Comparison of ENCODE assay signal across 8 cellular contexts in the genomic region with DNA sequence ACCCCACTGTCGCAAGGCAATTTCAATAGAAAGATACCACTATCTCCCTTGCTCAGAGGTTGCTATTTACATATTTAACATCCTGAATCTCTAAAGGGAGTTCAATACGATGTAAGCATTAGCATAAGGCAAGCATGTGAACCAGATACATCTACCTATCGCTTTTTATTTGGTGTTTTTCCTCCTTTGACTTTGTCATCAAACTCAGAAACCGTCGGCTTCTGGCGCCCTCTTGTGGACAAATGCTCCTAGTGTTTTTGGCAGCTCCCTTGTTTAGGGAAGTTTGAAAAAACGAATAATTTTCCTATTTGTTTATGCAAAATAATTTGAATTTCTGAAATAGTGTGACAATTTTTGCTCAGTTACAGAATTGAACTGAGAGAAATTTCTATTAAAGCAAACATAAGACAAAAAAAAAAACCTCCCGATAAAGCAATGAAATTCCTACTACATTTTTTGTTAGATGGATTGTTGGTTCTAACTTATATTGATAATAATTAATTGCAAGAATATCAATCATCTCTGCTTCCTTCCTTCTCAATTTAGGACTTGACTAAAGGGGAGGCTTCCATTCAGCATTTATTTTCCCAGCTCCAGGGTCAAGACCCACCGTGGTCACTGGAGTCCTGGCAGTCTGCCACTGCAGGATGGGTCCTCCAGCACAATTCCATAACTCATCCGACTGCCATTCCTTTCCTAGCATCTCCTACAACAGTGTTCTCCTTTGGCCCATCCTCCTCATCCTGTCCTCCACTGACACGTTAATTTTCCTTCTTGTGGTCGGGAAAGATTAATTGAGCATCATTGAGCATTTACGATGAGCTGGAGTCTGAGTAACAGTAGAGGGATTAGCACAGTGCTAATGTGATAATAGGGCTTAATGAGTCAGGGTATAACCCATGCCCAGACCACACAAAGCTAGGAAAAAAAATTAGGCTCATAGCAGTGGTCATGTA.
DNase-seq lines count a peak whose midpoint lies in the region; ATAC-seq, FAIRE-seq and TF ChIP-seq lines count a peak whose summit lies in the region.

No MANE protein-coding gene starts in this region.

- H4K20me1 ChIP-seq in keratinocyte (ENCODE audit: control insufficient read depth, extremely low read depth, insufficient read depth, low read length): no peaks in the 10 kb centered on the region

- no peaks in the 10 kb centered on the region for H3K27me3 ChIP-seq in keratinocyte (ENCODE audit: control insufficient read depth, extremely low read depth, insufficient read depth, low read length)

- peak overlapping the region; percentile 87 for H2AFZ ChIP-seq in keratinocyte (ENCODE audit: control insufficient read depth, low read length)

- no peaks in the 10 kb centered on the region for H3K9me1 ChIP-seq in keratinocyte (ENCODE audit: control insufficient read depth, extremely low read depth, insufficient read depth, low read length)

- H3K79me2 ChIP-seq in keratinocyte (ENCODE audit: control insufficient read depth, insufficient read depth, low read length): no peaks in the 10 kb centered on the region

- H3K4me2 ChIP-seq in keratinocyte (ENCODE audit: control insufficient read depth, extremely low read depth, insufficient read depth, low read depth, low read length): peak overlapping the region; percentile 91

- TF ChIP-seq CTCF in GM13977 (IDR thresholded peaks at IDR 0.05; ENCODE audit: extremely low read depth, insufficient read depth, missing control alignments): peak; percentile 81
- peak; percentile 76 for TF ChIP-seq CTCF in WI38 (IDR thresholded peaks at IDR 0.05; ENCODE audit: low read depth, low read length)
- peak; percentile 79 for TF ChIP-seq CTCF in cardiac fibroblast (IDR thresholded peaks at IDR 0.05; ENCODE audit: low read depth, low read length)
- TF ChIP-seq CTCF in keratinocyte (optimal IDR thresholded peaks at IDR 0.05 in 1 of 3, IDR thresholded peaks at IDR 0.05 in 1 of 3, conservative IDR thresholded peaks at IDR 0.05 in 1 of 3; ENCODE audit: extremely low read depth in 1 of 3, insufficient read depth in 2 of 3, low read length in 3 of 3): peak; percentile 62 to 81 (median 66)

- dilution Hi-C loops in keratinocyte (cut with MboI; ENCODE audit: extremely low pct_ligation_motif_present, low sequenced_read_pairs): no loop called here

- H3K4me1 ChIP-seq in keratinocyte (ENCODE audit: control insufficient read depth, extremely low read depth, insufficient read depth, low read length): peaks cover 21% of the 10 kb centered on the region

- in situ Hi-C loops in GM13977 (cut with MboI; ENCODE audit: low pct_unique_long_range_greater_than_20kb, low sequenced_read_pairs, unreplicated experiment): no loop called here

- peak overlapping the region; percentile 68 for H3K9ac ChIP-seq in keratinocyte (ENCODE audit: control insufficient read depth, extremely low read depth, insufficient read depth, low read length)

- peak; percentile 94 for FAIRE-seq in keratinocyte (lab: Jason Lieb, UNC)

- no peaks in the 10 kb centered on the region for H3K9me3 ChIP-seq in keratinocyte (ENCODE audit: control insufficient read depth, low read depth, low read length)

- DNase-seq in 8988T (peak; percentile 15), GM13977 (ENCODE audit: low spot score) (peak; percentile 59), NCI-H2196 (lab: John Stamatoyannopoulos, UW; ENCODE audit: unreplicated experiment) (peak; percentile 89), cardiac fibroblast (ENCODE audit: low read depth in 2 of 2) (peak; percentile 76 to 84), keratinocyte (ENCODE audit: low read depth, low spot score) (peak; percentile 58)
- DNase-seq in stimulated activated CD4-positive, alpha-beta T cell treated with anti-CD3 and anti-CD28 coated beads, Interleukin-1b, Interleukin-23, amount 100 ng/mL, for 4 hours (ENCODE audit: low read depth in 2 of 2): peak; percentile 76 to 87

- H3K4me3 ChIP-seq in WI38 (ENCODE audit: low read depth, low read length): no peak overlapping the region
- no peak overlapping the region for H3K4me3 ChIP-seq in cardiac fibroblast (replicated peaks in 1 of 2; ENCODE audit: low read depth in 2 of 2, low read length in 2 of 2)
- H3K4me3 ChIP-seq in keratinocyte (ENCODE audit: control insufficient read depth in 2 of 3, extremely low read depth in 1 of 3, insufficient read depth in 2 of 3, low read depth in 1 of 3, low read length in 3 of 3): peak overlapping the region in 1 of 3 experiments; percentile 50

- H3K36me3 ChIP-seq in keratinocyte (ENCODE audit: control insufficient read depth in 2 of 2, extremely low read depth in 1 of 2, insufficient read depth in 2 of 2, low read length in 2 of 2): no peaks in the 10 kb centered on the region

- H3K27ac ChIP-seq in keratinocyte (ENCODE audit: control insufficient read depth, insufficient read depth, low read length): peak overlapping the region; percentile 94

- peak; percentile 70 for ATAC-seq in HG02973 (IDR thresholded peaks at IDR 0.05; ENCODE audit: unreplicated experiment)

Comparison
In these comparisons a context has a peak if more than half of its experiments do, and no peak if none do; other contexts are left out.
1. DNase-seq: peak in every context shown above with its lines; median percentile 89 in NCI-H2196; 82 in stimulated activated CD4-positive, alpha-beta T cell treated with anti-CD3 and anti-CD28 coated beads, Interleukin-1b, Interleukin-23, amount 100 ng/mL, for 4 hours; 80 in cardiac fibroblast; 59 in GM13977; 58 in keratinocyte; 15 in 8988T.